Comparison of ENCODE assay signal across 8 cellular contexts in genomic region chr5:62354028-62354874, GRCh38. TPM values are rescaled to one million over a fixed set of nuclear protein-coding genes. Genes with fewer than 3 reads are reported as not detected.
DNase-seq lines count a peak whose midpoint lies in the region; ATAC-seq and TF ChIP-seq lines count a peak whose summit lies in the region.

No MANE protein-coding gene starts in this region.

- CTCF ChIA-PET in Calu3 (lab: Charles Lee): interaction anchor here (0.6 to 1.3 kb wide), 5 partner anchors 9 to 130 kb away, joined by 3 to 10 read pairs (median 3); no protein-coding TSS in a partner anchor

- H3K27me3 Mint-ChIP-seq in Calu3 (ENCODE audit: unreplicated experiment): no peaks in the 10 kb centered on the region

- H3K36me3 Mint-ChIP-seq in Calu3 (ENCODE audit: insufficient read depth, unreplicated experiment): peaks cover 23% of the 10 kb centered on the region

- H3K9me3 Mint-ChIP-seq in Calu3 (ENCODE audit: low read depth, unreplicated experiment): no peaks in the 10 kb centered on the region

- DNase-seq in Calu3: peak; percentile 45
- DNase-seq in NCI-H774 (lab: John Stamatoyannopoulos, UW): peak; percentile 6
- DNase-seq in cerebellar cortex (ENCODE audit: low spot score): peak; percentile 56
- DNase-seq in midbrain (lab: John Stamatoyannopoulos, UW): peak; percentile 70
- no peak for DNase-seq in GM19240 (ENCODE audit: insufficient read length, low spot score)
- DNase-seq in NCI-H526 treated with DMSO at 0.1 percent for 48 hours (lab: John Stamatoyannopoulos, UW): no peak

- no peak overlapping the region for H3K27ac Mint-ChIP-seq in Calu3 (ENCODE audit: unreplicated experiment)

- TF ChIP-seq CTCF in Calu3 (IDR thresholded peaks at IDR 0.05; ENCODE audit: unreplicated experiment): no peak

- no peaks in the 10 kb centered on the region for H3K4me1 Mint-ChIP-seq in Calu3 (ENCODE audit: low read depth, unreplicated experiment)

- BruUV-seq in Calu3 (replicated peaks; lab: Mats Ljungman, UMichigan): no TSS peak

- ATAC-seq in GM18861 (IDR thresholded peaks at IDR 0.05; ENCODE audit: unreplicated experiment): peak; percentile 87
- peak; percentile 80 for ATAC-seq in HG03039 (IDR thresholded peaks at IDR 0.05; ENCODE audit: unreplicated experiment)

- H3K4me3 Mint-ChIP-seq in Calu3 (ENCODE audit: low read depth, unreplicated experiment): no peak overlapping the region

- intact Hi-C loops in Calu3 (cut with micrococcal nuclease; ENCODE audit: unreplicated experiment): loop anchor here (1.0 to 2.0 kb wide), 2 partner anchors 47 to 131 kb away; partner anchors contain the start of gene KIF2A

RNA-seq across cellular contexts. Expression of gene KIF2A, which starts 48.2 kb away (rescaled TPM):
- 76.9 and 81.4 TPM in 2 replicates for total RNA-seq in Calu3 (2022)

RNA-seq across cellular contexts. Expression of gene DIMT1, which starts 49.5 kb away (rescaled TPM):
- 34.4 and 41.1 TPM in 2 replicates for total RNA-seq in Calu3 (2022)

RNA-seq across cellular contexts. Expression of gene IPO11, which starts 58.3 kb away (rescaled TPM):
- total RNA-seq in Calu3 (2022): 43.4 and 47.3 TPM in 2 replicates

Comparison
In these comparisons a context has a peak if more than half of its experiments do, and no peak if none do; other contexts are left out.
1. DNase-seq: peak in Calu3 (single experiment), NCI-H774 (single experiment), cerebellar cortex (single experiment) and midbrain (single experiment); none in GM19240 (single experiment) and NCI-H526 treated with DMSO at 0.1 percent for 48 hours (single experiment).